ENCODE assay signal across 8 cellular contexts in the genomic region with DNA sequence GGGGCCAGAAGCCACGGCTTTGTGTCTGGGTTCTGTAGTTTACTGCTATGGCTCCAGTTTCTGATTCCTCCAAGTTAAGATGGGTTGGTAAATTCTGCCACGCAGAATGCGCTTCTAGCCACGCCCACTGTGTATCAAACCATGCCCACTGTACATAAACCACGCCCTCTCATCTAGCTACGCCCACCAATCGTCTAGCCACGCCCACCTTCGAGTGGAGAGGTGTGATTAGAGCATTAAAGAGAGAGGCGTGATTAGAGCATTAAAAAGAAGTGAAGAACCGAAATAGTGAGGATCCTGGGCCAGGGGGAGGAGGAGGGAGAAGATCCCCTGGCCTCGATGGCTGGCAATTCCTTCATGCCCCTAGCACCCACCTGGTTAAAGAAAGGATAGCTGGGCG. TPM values are rescaled to one million over a fixed set of nuclear protein-coding genes. Genes with fewer than 3 reads are reported as not detected.
DNase-seq lines count a peak whose midpoint lies in the region; ATAC-seq and TF ChIP-seq lines count a peak whose summit lies in the region.

No MANE protein-coding gene starts in this region.

- H3K4me1 Mint-ChIP-seq in activated T-cell treated with anti-CD3 and anti-CD28 coated beads, Interleukin-2, amount 50 U/mL, for 72 hours (ENCODE audit: low read depth) = peaks cover 5% of the 10 kb centered on the region
- no peaks in the 10 kb centered on the region for H3K4me1 Mint-ChIP-seq in neural crest cell

- no peak overlapping the region for H3K4me2 ChIP-seq in neuronal stem cell (ENCODE audit: insufficient read depth, low read length, poor library complexity, severe bottlenecking)

- no peak overlapping the region for H2BK15ac ChIP-seq in neuronal stem cell (ENCODE audit: low read length)

- H3K9me3 Mint-ChIP-seq in activated T-cell treated with anti-CD3 and anti-CD28 coated beads, Interleukin-2, amount 50 U/mL, for 72 hours = no peaks in the 10 kb centered on the region
- no peaks in the 10 kb centered on the region for H3K9me3 Mint-ChIP-seq in neural crest cell

- no peak for TF ChIP-seq CTCF in neural crest cell (conservative IDR thresholded peaks at IDR 0.05)

- H3K27ac ChIP-seq in neuronal stem cell (replicated peaks; ENCODE audit: low read length) = no peak overlapping the region

- no peaks in the 10 kb centered on the region for H3K27me3 ChIP-seq in neuronal stem cell (ENCODE audit: control insufficient read depth in 3 of 3, insufficient read depth in 3 of 3, low read depth in 1 of 3, low read length in 3 of 3)

- H2AFZ ChIP-seq in neuronal stem cell (ENCODE audit: low read length) = no peak overlapping the region

- H3K27me3 Mint-ChIP-seq in activated T-cell treated with anti-CD3 and anti-CD28 coated beads, Interleukin-2, amount 50 U/mL, for 72 hours (ENCODE audit: low read depth) = no peaks in the 10 kb centered on the region
- peaks cover 3% of the 10 kb centered on the region for H3K27me3 Mint-ChIP-seq in neural crest cell (ENCODE audit: low read depth)

- H3K18ac ChIP-seq in neuronal stem cell (ENCODE audit: low read length) = no peak overlapping the region

- peaks cover 0 to 3% of the 10 kb centered on the region in 2 donors for H3K36me3 Mint-ChIP-seq in activated T-cell treated with anti-CD3 and anti-CD28 coated beads, Interleukin-2, amount 50 U/mL, for 72 hours (ENCODE audit: insufficient read depth in 2 of 2)
- H3K36me3 Mint-ChIP-seq in neural crest cell (ENCODE audit: low read depth) = no peaks in the 10 kb centered on the region

- no peak overlapping the region for H2BK120ac ChIP-seq in neuronal stem cell (ENCODE audit: low read depth, low read length)

- no peak overlapping the region for H2BK12ac ChIP-seq in neuronal stem cell (ENCODE audit: low read length)

- H3K36me3 ChIP-seq in neuronal stem cell (replicated peaks in 1 of 2; ENCODE audit: control insufficient read depth in 2 of 2, insufficient read depth in 2 of 2, low read length in 2 of 2) = no peaks in the 10 kb centered on the region

- H3K9me3 ChIP-seq in neuronal stem cell (replicated peaks in 1 of 2; ENCODE audit: control insufficient read depth in 2 of 2, insufficient read depth in 1 of 2, low read depth in 1 of 2, low read length in 2 of 2) = no peaks in the 10 kb centered on the region

- no peak overlapping the region for H3K23ac ChIP-seq in neuronal stem cell (ENCODE audit: low read depth, low read length, poor library complexity)

- no CpG with 5 or more reads among the region's 13 CpGs for WGBS in neuronal stem cell (ENCODE audit: extremely low coverage in 2 of 2, insufficient read length in 2 of 2, insufficient replicate concordance in 1 of 2), 2 donors

- no peak overlapping the region for H2AK5ac ChIP-seq in neuronal stem cell (ENCODE audit: low read depth, low read length)

- H3K27ac Mint-ChIP-seq in activated T-cell treated with anti-CD3 and anti-CD28 coated beads, Interleukin-2, amount 50 U/mL, for 72 hours = no peak overlapping the region
- H3K27ac Mint-ChIP-seq in neural crest cell (ENCODE audit: unreplicated experiment) = no peak overlapping the region

- no peak overlapping the region for H4K8ac ChIP-seq in neuronal stem cell (ENCODE audit: low read depth, low read length)

- H3K9ac ChIP-seq in neuronal stem cell (ENCODE audit: low read depth, low read length, poor library complexity) = no peak overlapping the region

- H3K14ac ChIP-seq in neuronal stem cell (ENCODE audit: low read length) = no peak overlapping the region

- no peak overlapping the region for H3K4ac ChIP-seq in neuronal stem cell (ENCODE audit: low read length)

- no peak overlapping the region for H2BK5ac ChIP-seq in neuronal stem cell (ENCODE audit: low read length)

- no peaks in the 10 kb centered on the region for H3K79me1 ChIP-seq in neuronal stem cell (ENCODE audit: low read depth, low read length)

- no peak for ATAC-seq in activated T-cell treated with anti-CD3 and anti-CD28 coated beads, Interleukin-2, amount 50 U/mL, for 72 hours (replicated peaks in 1 of 2)

- no peak overlapping the region for H3K4me3 ChIP-seq in neuronal stem cell (ENCODE audit: low read length in 2 of 2)

- peak; percentile 43 for DNase-seq in DMS53 (lab: John Stamatoyannopoulos, UW)
- no peak for DNase-seq in DMS53 treated with DMSO at 0.1 percent for 48 hours (lab: John Stamatoyannopoulos, UW; ENCODE audit: unreplicated experiment)
- peak; percentile 92 for DNase-seq in NCI-H82 (lab: John Stamatoyannopoulos, UW)
- peak; percentile 37 to 52 for DNase-seq in activated T-cell treated with anti-CD3 and anti-CD28 coated beads, Interleukin-2, amount 50 U/mL, for 72 hours
- DNase-seq in neural crest cell (ENCODE audit: low read depth, low spot score) = peak; percentile 15
- no peak for DNase-seq in islet precursor cell
- DNase-seq in neuronal stem cell (ENCODE audit: low spot score) = no peak
- no peak for DNase-seq in NCI-H146 treated with DMSO at 0.1 percent for 48 hours (lab: John Stamatoyannopoulos, UW; ENCODE audit: unreplicated experiment)

- no peak overlapping the region for H4K91ac ChIP-seq in neuronal stem cell (ENCODE audit: low read depth, low read length, poor library complexity)

- peaks cover 0 to 2% of the 10 kb centered on the region in 2 donors for H3K4me1 ChIP-seq in neuronal stem cell (ENCODE audit: control insufficient read depth in 2 of 2, insufficient read depth in 1 of 2, low read depth in 1 of 2, low read length in 2 of 2)

- no peak overlapping the region for H3K4me3 Mint-ChIP-seq in activated T-cell treated with anti-CD3 and anti-CD28 coated beads, Interleukin-2, amount 50 U/mL, for 72 hours
- no peak overlapping the region for H3K4me3 Mint-ChIP-seq in neural crest cell

RNA-seq across cellular contexts. Expression of a gene that starts 43.7 kb away (rescaled TPM):
- total RNA-seq in activated T-cell treated with anti-CD3 and anti-CD28 coated beads, Interleukin-2, amount 50 U/mL, for 72 hours = 100 to 1,000 TPM; 316 to 369 TPM
- total RNA-seq in neural crest cell = 0.91 and 1.4 TPM in 2 replicates
- 0.74 TPM for polyA plus RNA-seq in neuronal stem cell (2013, experiment 1 of 2)
- 0.72 TPM for polyA plus RNA-seq in neuronal stem cell (2013, experiment 2 of 2)

Comparison
In these comparisons a context has a peak if more than half of its experiments do, and no peak if none do; other contexts are left out.
1. DNase-seq: peak in DMS53 (single experiment), NCI-H82 (single experiment), activated T-cell treated with anti-CD3 and anti-CD28 coated beads, Interleukin-2, amount 50 U/mL, for 72 hours (2 of 2) and neural crest cell (single experiment); none in DMS53 treated with DMSO at 0.1 percent for 48 hours (single experiment), islet precursor cell (single experiment), neuronal stem cell (single experiment) and NCI-H146 treated with DMSO at 0.1 percent for 48 hours (single experiment).
2. RNA of a gene that starts 43.7 kb away (total RNA-seq): 316 to 369 TPM in activated T-cell treated with anti-CD3 and anti-CD28 coated beads, Interleukin-2, amount 50 U/mL, for 72 hours; 0.91 to 1.4 TPM in neural crest cell; every median in the first group is over 100 times any median in the second.